Comparison of ENCODE assay signal across 10 cellular contexts in the genomic region with DNA sequence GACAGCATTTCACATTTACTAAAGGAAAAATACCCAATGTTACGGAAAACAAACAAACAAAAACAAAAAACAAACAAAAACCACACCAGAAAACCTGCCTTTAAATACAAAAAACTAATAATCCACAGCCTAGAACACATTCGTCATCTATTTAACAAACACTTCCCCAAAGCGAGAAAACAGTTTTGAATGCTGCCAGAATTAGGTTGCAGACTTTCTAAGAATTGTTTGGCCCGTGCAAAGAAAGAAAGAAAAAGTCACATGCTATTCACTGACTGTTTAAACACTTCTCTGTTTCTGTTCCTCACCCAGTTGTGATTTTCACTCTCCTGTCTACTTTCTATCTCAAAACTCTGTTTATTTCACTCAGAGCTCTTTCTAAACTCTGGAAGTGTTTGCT. TPM values are rescaled to one million over a fixed set of nuclear protein-coding genes. Genes with fewer than 3 reads are reported as not detected.
DNase-seq lines count a peak whose midpoint lies in the region; ATAC-seq, FAIRE-seq and TF ChIP-seq lines count a peak whose summit lies in the region.
"Had no signal": no experiment of that assay in that cellular context is flagged by ENCODE, and none has a peak within 500 bp of the region (broad histone marks: within the 10 kb centered on the region; RNA-seq: fewer than 3 reads in every experiment).

No MANE protein-coding gene starts in this region.

- ATAC-seq in GM19035 (IDR thresholded peaks at IDR 0.05; ENCODE audit: unreplicated experiment) = peak; percentile 90
- peak; percentile 88 for ATAC-seq in HG02623 (IDR thresholded peaks at IDR 0.05; ENCODE audit: unreplicated experiment)
- ATAC-seq in CD8-positive, alpha-beta T cell = no peak
- ATAC-seq: WTC11 had no signal

- H3K4me3 ChIP-seq in CD8-positive, alpha-beta T cell (ENCODE audit: low read depth, low read length) = no peak overlapping the region

- no peak overlapping the region for H3K4me3 Mint-ChIP-seq in activated T-cell treated with anti-CD3 and anti-CD28 coated beads, Interleukin-2, amount 50 U/mL, for 24 hours
- no peak overlapping the region for H3K4me3 Mint-ChIP-seq in CD8-positive, alpha-beta T cell
- H3K4me3 Mint-ChIP-seq: WTC11 had no signal

- no peaks in the 10 kb centered on the region for H3K36me3 Mint-ChIP-seq in activated T-cell treated with anti-CD3 and anti-CD28 coated beads, Interleukin-2, amount 50 U/mL, for 24 hours (ENCODE audit: low read depth)
- no peaks in the 10 kb centered on the region for H3K36me3 Mint-ChIP-seq in CD8-positive, alpha-beta T cell
- H3K36me3 Mint-ChIP-seq: WTC11 had no signal

- peaks cover 7% of the 10 kb centered on the region for H3K27me3 Mint-ChIP-seq in activated T-cell treated with anti-CD3 and anti-CD28 coated beads, Interleukin-2, amount 50 U/mL, for 24 hours
- peaks cover 3% of the 10 kb centered on the region for H3K27me3 Mint-ChIP-seq in CD8-positive, alpha-beta T cell (ENCODE audit: low read depth)

- no peak for TF ChIP-seq CTCF in CD8-positive, alpha-beta T cell (IDR thresholded peaks at IDR 0.05)

- no peak overlapping the region for H3K27ac ChIP-seq in CD8-positive, alpha-beta T cell (ENCODE audit: low read depth, low read length)

- no peaks in the 10 kb centered on the region for H3K9me3 ChIP-seq in CD8-positive, alpha-beta T cell (ENCODE audit: low read length)

- no peaks in the 10 kb centered on the region for H3K36me3 ChIP-seq in CD8-positive, alpha-beta T cell (ENCODE audit: insufficient read depth, low read length)

- CTCF ChIA-PET in CD8-positive, alpha-beta T cell (lab: Charles Lee) = interaction anchor here (1.7 kb wide), 1 partner anchor 13 kb away, joined by 4 read pairs; no protein-coding TSS in a partner anchor

- no peaks in the 10 kb centered on the region for H3K9me3 Mint-ChIP-seq in activated T-cell treated with anti-CD3 and anti-CD28 coated beads, Interleukin-2, amount 50 U/mL, for 24 hours
- no peaks in the 10 kb centered on the region for H3K9me3 Mint-ChIP-seq in CD8-positive, alpha-beta T cell
- H3K9me3 Mint-ChIP-seq: WTC11 had no signal

- no peak overlapping the region for H3K27ac Mint-ChIP-seq in activated T-cell treated with anti-CD3 and anti-CD28 coated beads, Interleukin-2, amount 50 U/mL, for 24 hours
- no peak overlapping the region for H3K27ac Mint-ChIP-seq in CD8-positive, alpha-beta T cell
- H3K27ac Mint-ChIP-seq: WTC11 had no signal

- H3K4me1 Mint-ChIP-seq in activated T-cell treated with anti-CD3 and anti-CD28 coated beads, Interleukin-2, amount 50 U/mL, for 24 hours (ENCODE audit: low read depth) = peaks cover 2% of the 10 kb centered on the region
- no peaks in the 10 kb centered on the region for H3K4me1 Mint-ChIP-seq in CD8-positive, alpha-beta T cell (ENCODE audit: low read depth)

- H3K4me1 ChIP-seq in CD8-positive, alpha-beta T cell (ENCODE audit: insufficient read depth, low read length) = no peaks in the 10 kb centered on the region

- no peaks in the 10 kb centered on the region for H3K27me3 ChIP-seq in CD8-positive, alpha-beta T cell (ENCODE audit: insufficient read depth, low read length)

- intact Hi-C loops in CD8-positive, alpha-beta T cell (cut with DNase I, micrococcal nuclease) = no loop called here

- POLR2A ChIA-PET in CD8-positive, alpha-beta T cell (lab: Charles Lee) = no interaction called here

- DNase-seq in HTR-8/SVneo (ENCODE audit: insufficient read length, low spot score) = no peak
- peak; percentile 73 for DNase-seq in pons (ENCODE audit: low spot score)
- DNase-seq in NCI-H2107 (lab: John Stamatoyannopoulos, UW) = no peak
- no peak for DNase-seq in activated T-cell treated with anti-CD3 and anti-CD28 coated beads, Interleukin-2, amount 50 U/mL, for 24 hours
- no peak for DNase-seq in CD8-positive, alpha-beta T cell
- no peak for DNase-seq in ureter (ENCODE audit: low spot score)

- peak; percentile 88 for FAIRE-seq in HTR-8/SVneo (lab: Jason Lieb, UNC)
- FAIRE-seq: astrocyte had no signal

RNA-seq across cellular contexts. Expression of a gene that starts 52.5 kb away (rescaled TPM):
- not detected for total RNA-seq in CD8-positive, alpha-beta T cell
- 67.2 TPM for total RNA-seq in ureter
- total RNA-seq: astrocyte had no signal

Comparison
In these comparisons a context has a peak if more than half of its experiments do, and no peak if none do; other contexts are left out.
1. RNA of a gene that starts 52.5 kb away (total RNA-seq): 67.2 TPM in ureter (single experiment); not detected in CD8-positive, alpha-beta T cell; every median in the first group is over 10 times any median in the second.